In genomic region chr3:152331975-152332374, GRCh38 we compare ENCODE assay signal across 12 cellular contexts.
DNase-seq lines count a peak whose midpoint lies in the region; ATAC-seq and TF ChIP-seq lines count a peak whose summit lies in the region.
"Had no signal": no experiment of that assay in that cellular context is flagged by ENCODE, and none has a peak within 500 bp of the region (broad histone marks: within the 10 kb centered on the region; RNA-seq: fewer than 3 reads in every experiment).

No MANE protein-coding gene starts in this region.

- H3K36me3 ChIP-seq in DOHH2 (ENCODE audit: control insufficient read depth, low read length), result peaks cover 76% of the 10 kb centered on the region
- peaks cover 4% of the 10 kb centered on the region for H3K36me3 ChIP-seq in PC-3 (ENCODE audit: low read depth, low read length)
- H3K36me3 ChIP-seq in skeletal muscle satellite cell (ENCODE audit: insufficient read depth, low read length), result peaks cover 14% of the 10 kb centered on the region

- H3K9me3 ChIP-seq in DOHH2 (ENCODE audit: control insufficient read depth, insufficient read depth, low read length), result no peaks in the 10 kb centered on the region
- no peaks in the 10 kb centered on the region for H3K9me3 ChIP-seq in PC-3 (ENCODE audit: low read length)
- H3K9me3 ChIP-seq in skeletal muscle satellite cell (replicated peaks; ENCODE audit: low read length), result no peaks in the 10 kb centered on the region

- TF ChIP-seq CTCF in DOHH2 (IDR thresholded peaks at IDR 0.05; ENCODE audit: low read depth, low read length, poor library complexity, severe bottlenecking) (no peak), PC-3 (conservative IDR thresholded peaks at IDR 0.05; ENCODE audit: low read depth, low read length) (no peak), endothelial cell (IDR thresholded peaks at IDR 0.05; ENCODE audit: unreplicated experiment) (no peak)

- no TSS peak for BruUV-seq in PC-3 (replicated peaks; lab: Mats Ljungman, UMichigan)

- H3K27me3 ChIP-seq in DOHH2 (ENCODE audit: control insufficient read depth, low read length) (no peaks in the 10 kb centered on the region), PC-3 (ENCODE audit: low read length) (no peaks in the 10 kb centered on the region), skeletal muscle satellite cell (ENCODE audit: control insufficient read depth, insufficient read depth, low read length) (no peaks in the 10 kb centered on the region)

- intact Hi-C loops in PC-3 (cut with micrococcal nuclease), result loop anchor here (1.0 to 2.0 kb wide), 5 partner anchors 17 to 306 kb away; no protein-coding TSS in a partner anchor

- no peak overlapping the region for H2AFZ ChIP-seq in PC-3 (ENCODE audit: low read length)

- H3K27ac ChIP-seq in DOHH2 (ENCODE audit: low read depth, low read length) (no peak overlapping the region), PC-3 (ENCODE audit: low read length) (peak overlapping the region; percentile 85)

- CTCF ChIA-PET in PC-3 (lab: Charles Lee), result no interaction called here

- no peak overlapping the region for H3K4me3 Mint-ChIP-seq in endothelial cell (ENCODE audit: unreplicated experiment)

- H4K20me1 ChIP-seq in DOHH2 (ENCODE audit: control insufficient read depth, insufficient read depth, low read depth, low read length) (peaks cover 9% of the 10 kb centered on the region; the same call in 1 of the 2 replicates), PC-3 (ENCODE audit: low read length) (no peaks in the 10 kb centered on the region)

- H3K9me2 ChIP-seq in DOHH2 (replicated peaks; ENCODE audit: control insufficient read depth, low read length) (no peaks in the 10 kb centered on the region), PC-3 (replicated peaks; ENCODE audit: low read length) (no peaks in the 10 kb centered on the region)

- H3K4me1 ChIP-seq in DOHH2 (ENCODE audit: control insufficient read depth, low read length), result peaks cover 87% of the 10 kb centered on the region
- peaks cover 55% of the 10 kb centered on the region for H3K4me1 ChIP-seq in PC-3 (ENCODE audit: insufficient read depth, low read length)
- H3K4me1 ChIP-seq in skeletal muscle satellite cell (ENCODE audit: control insufficient read depth, insufficient read depth, low read length), result peaks cover 55% of the 10 kb centered on the region

- POLR2A ChIA-PET in PC-3 (lab: Charles Lee; ENCODE audit: unreplicated experiment), result no interaction called here

- H3K4me3 ChIP-seq in DOHH2 (ENCODE audit: low read length) (no peak overlapping the region), PC-3 (ENCODE audit: low read length) (no peak overlapping the region), skeletal muscle satellite cell (ENCODE audit: low read length) (no peak overlapping the region)

- no peaks in the 10 kb centered on the region for H3K36me3 Mint-ChIP-seq in endothelial cell (ENCODE audit: low read depth, unreplicated experiment)

- peaks cover 24% of the 10 kb centered on the region for H3K4me1 Mint-ChIP-seq in endothelial cell (ENCODE audit: unreplicated experiment)

- H3F3A ChIP-seq in DOHH2 (ENCODE audit: control insufficient read depth, insufficient read depth) (peaks cover 9% of the 10 kb centered on the region), PC-3 (ENCODE audit: low read length, unreplicated experiment) (peaks cover 10% of the 10 kb centered on the region)

- peak overlapping the region; percentile 31 for H3K27ac Mint-ChIP-seq in endothelial cell (ENCODE audit: unreplicated experiment)

- no peaks in the 10 kb centered on the region for H3K9me3 Mint-ChIP-seq in endothelial cell (ENCODE audit: unreplicated experiment)

- peaks cover 99% of the 10 kb centered on the region for H3K79me2 ChIP-seq in DOHH2 (ENCODE audit: control insufficient read depth, low read length)
- H3K79me2 ChIP-seq in PC-3 (ENCODE audit: low read length), result peaks cover 92% of the 10 kb centered on the region

- no peaks in the 10 kb centered on the region for H3K27me3 Mint-ChIP-seq in endothelial cell (ENCODE audit: unreplicated experiment)

- H3K4me2 ChIP-seq in DOHH2 (ENCODE audit: low read length) (peak overlapping the region; percentile 46), PC-3 (ENCODE audit: low read length) (peak overlapping the region; percentile 45), skeletal muscle satellite cell (ENCODE audit: low read length) (peak overlapping the region; percentile 52)

- H3K9ac ChIP-seq in PC-3 (ENCODE audit: low read length) (peak overlapping the region; percentile 52), skeletal muscle satellite cell (ENCODE audit: low read depth, low read length) (peak overlapping the region; percentile 65)

- ATAC-seq in PC-3, result no peak
- ATAC-seq in GM19467 (IDR thresholded peaks at IDR 0.05; ENCODE audit: unreplicated experiment), result no peak
- ATAC-seq in GM18498 (IDR thresholded peaks at IDR 0.05; ENCODE audit: unreplicated experiment), result no peak

- DNase-seq in PC-3 (peak; percentile 22), endothelial cell (ENCODE audit: low spot score) (no peak), DMS79 treated with DMSO at 0.1 percent for 48 hours (lab: John Stamatoyannopoulos, UW) (no peak), NCI-H1105 treated with DMSO at 0.1 percent for 48 hours (lab: John Stamatoyannopoulos, UW) (no peak)
- DNase-seq: activated CD4-positive, alpha-beta T cell treated with anti-CD3 and anti-CD28 coated beads, Interleukin-2, amount 50 U/mL, for 1 hour; amniotic stem cell; DMS153; NCI-H526 treated with DMSO at 0.1 percent for 48 hours had no signal
